39 cellular contexts compared by ENCODE assay signal in the genomic region with DNA sequence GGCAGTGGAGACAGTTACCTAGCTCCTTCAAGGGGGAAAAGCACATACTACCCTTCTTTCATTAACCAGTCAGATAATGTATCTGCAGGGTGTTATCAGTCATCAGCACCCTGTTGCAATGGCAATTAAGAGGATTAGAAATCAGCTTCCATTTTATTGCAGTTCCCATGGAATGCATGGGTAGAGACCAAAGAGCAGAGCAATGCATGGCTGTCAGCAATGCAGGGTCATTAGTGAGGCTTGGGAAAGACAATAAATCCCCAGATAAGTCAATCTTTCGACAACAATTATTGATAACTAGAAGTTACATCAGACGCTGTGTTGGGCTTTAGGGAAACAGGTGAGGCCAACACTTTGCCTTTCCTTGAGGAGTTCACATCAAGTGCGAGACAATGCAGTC.
"Had no signal": no experiment of that assay in that cellular context is flagged by ENCODE, and none has a peak within 500 bp of the region (broad histone marks: within the 10 kb centered on the region; RNA-seq: fewer than 3 reads in every experiment).

No MANE protein-coding gene starts in this region.

- H3K4me3 Mint-ChIP-seq: activated naive CD4-positive, alpha-beta T cell treated with anti-CD3 and anti-CD28 coated beads for 36 hours; activated naive CD4-positive, alpha-beta T cell treated with anti-CD3 and anti-CD28 coated beads, Interleukin-2, amount 10 ng/mL, durations not matched to agents 7 days and 5 days; activated naive CD4-positive, alpha-beta T cell treated with anti-CD3 and anti-CD28 coated beads, Interleukin-2, amount 50 U/mL, for 24 hours; activated naive CD8-positive, alpha-beta T cell; activated naive CD8-positive, alpha-beta T cell treated with anti-CD3 and anti-CD28 coated beads for 36 hours; activated naive CD8-positive, alpha-beta T cell treated with anti-CD3 and anti-CD28 coated beads, Interleukin-2, amount 10 ng/mL, durations not matched to agents 7 days and 5 days; activated naive CD8-positive, alpha-beta T cell treated with anti-CD3 and anti-CD28 coated beads, Interleukin-2, amount 50 U/mL, for 24 hours; activated T-cell treated with anti-CD3 and anti-CD28 coated beads, Interleukin-2, amount 50 U/mL, for 24 hours; activated T-cell treated with anti-CD3 and anti-CD28 coated beads, Interleukin-2, amount 50 U/mL, for 4 hours; activated T-cell treated with anti-CD3 and anti-CD28 coated beads, Interleukin-2, amount 50 U/mL, for 72 hours; activated T-helper 1 cell treated with anti-CD3 and anti-CD28 coated beads, Interleukin-12 subunit alpha, Interleukin-12 subunit beta, Interleukin-2, Interleukin-4 antibody, amounts not matched to agents 30 ng/mL and 10 ng/mL and 1 ng/mL, durations not matched to agents 14 hours and 24 hours and 36 hours; activated T-helper 17 cell treated with anti-CD3 and anti-CD28 coated beads, Interleukin-2, amount 50 U/mL, for 72 hours; brain; central memory CD8-positive, alpha-beta T cell had no signal

- H3K36me3 Mint-ChIP-seq: activated naive CD4-positive, alpha-beta T cell treated with anti-CD3 and anti-CD28 coated beads, Interleukin-2, amount 10 ng/mL, durations not matched to agents 7 days and 5 days; activated naive CD4-positive, alpha-beta T cell treated with anti-CD3 and anti-CD28 coated beads, Interleukin-2, amount 50 U/mL, for 72 hours; activated naive CD8-positive, alpha-beta T cell; activated naive CD8-positive, alpha-beta T cell treated with anti-CD3 and anti-CD28 coated beads for 36 hours; activated naive CD8-positive, alpha-beta T cell treated with anti-CD3 and anti-CD28 coated beads, Interleukin-2, amount 10 ng/mL, durations not matched to agents 7 days and 5 days; brain had no signal

- H3K27ac Mint-ChIP-seq: activated naive CD4-positive, alpha-beta T cell treated with anti-CD3 and anti-CD28 coated beads for 36 hours; activated naive CD4-positive, alpha-beta T cell treated with anti-CD3 and anti-CD28 coated beads, Interleukin-2, amount 10 ng/mL, durations not matched to agents 7 days and 5 days; activated naive CD4-positive, alpha-beta T cell treated with anti-CD3 and anti-CD28 coated beads, Interleukin-2, amount 50 U/mL, for 24 hours; activated naive CD4-positive, alpha-beta T cell treated with anti-CD3 and anti-CD28 coated beads, Interleukin-2, amount 50 U/mL, for 72 hours; activated naive CD8-positive, alpha-beta T cell; activated naive CD8-positive, alpha-beta T cell treated with anti-CD3 and anti-CD28 coated beads for 36 hours; activated naive CD8-positive, alpha-beta T cell treated with anti-CD3 and anti-CD28 coated beads, Interleukin-2, amount 10 ng/mL, durations not matched to agents 7 days and 5 days; activated naive CD8-positive, alpha-beta T cell treated with anti-CD3 and anti-CD28 coated beads, Interleukin-2, amount 50 U/mL, for 24 hours; activated T-cell treated with anti-CD3 and anti-CD28 coated beads, Interleukin-2, amount 50 U/mL, for 24 hours; activated T-cell treated with anti-CD3 and anti-CD28 coated beads, Interleukin-2, amount 50 U/mL, for 72 hours; activated T-helper 1 cell treated with anti-CD3 and anti-CD28 coated beads, Interleukin-12 subunit alpha, Interleukin-12 subunit beta, Interleukin-2, Interleukin-4 antibody, amounts not matched to agents 30 ng/mL and 10 ng/mL and 1 ng/mL, durations not matched to agents 14 hours and 24 hours and 36 hours; activated T-helper 17 cell treated with anti-CD3 and anti-CD28 coated beads, Interleukin-2, amount 50 U/mL, for 72 hours; activated T-helper 2 cell treated with anti-CD3 and anti-CD28 coated beads, Interferon-gamma antibody, Interleukin-2, Interleukin-4, amounts not matched to agents 10 μg/mL and 5 μg/mL and 100 μg/mL, durations not matched to agents 14 hours and 24 hours and 36 hours; brain had no signal

- H3K9me3 ChIP-seq: adrenal gland, ascending aorta, body of pancreas, breast epithelium had no signal

- DNase-seq: activated effector memory CD4-positive, alpha-beta T cell treated with anti-CD3 and anti-CD28 coated beads, Interleukin-2, amount 50 U/mL, for 16 hours; activated effector memory CD4-positive, alpha-beta T cell treated with Interleukin-2 at 50 U/mL for 16 hours; activated gamma-delta T cell; activated gamma-delta T cell treated with Interleukin-2 at 50 U/mL for 16 hours; activated naive CD4-positive, alpha-beta T cell; activated naive CD4-positive, alpha-beta T cell treated with anti-CD3 and anti-CD28 coated beads for 36 hours; activated naive CD4-positive, alpha-beta T cell treated with anti-CD3 and anti-CD28 coated beads, Interleukin-2, amount 10 ng/mL, durations not matched to agents 7 days and 5 days; activated naive CD4-positive, alpha-beta T cell treated with anti-CD3 and anti-CD28 coated beads, Interleukin-2, amount 50 U/mL, for 16 hours; activated naive CD4-positive, alpha-beta T cell treated with Interleukin-2 at 50 U/mL for 16 hours; activated naive CD8-positive, alpha-beta T cell treated with anti-CD3 and anti-CD28 coated beads for 36 hours; activated naive CD8-positive, alpha-beta T cell treated with anti-CD3 and anti-CD28 coated beads, Interleukin-2, amount 10 ng/mL, durations not matched to agents 7 days and 5 days; activated naive CD8-positive, alpha-beta T cell treated with anti-CD3 and anti-CD28 coated beads, Interleukin-2, amount 50 U/mL, for 24 hours; activated T-cell treated with anti-CD3 and anti-CD28 coated beads, Interleukin-2, amount 50 U/mL, for 1 hour; activated T-cell treated with anti-CD3 and anti-CD28 coated beads, Interleukin-2, amount 50 U/mL, for 24 hours; activated T-cell treated with anti-CD3 and anti-CD28 coated beads, Interleukin-2, amount 50 U/mL, for 4 hours; activated T-cell treated with anti-CD3 and anti-CD28 coated beads, Interleukin-2, amount 50 U/mL, for 48 hours; activated T-cell treated with anti-CD3 and anti-CD28 coated beads, Interleukin-2, amount 50 U/mL, for 72 hours; adrenal gland; amniotic stem cell; amygdala; anterior cingulate cortex; aorta; body of pancreas; brain microvascular endothelial cell; caudate nucleus; central memory CD4-positive, alpha-beta T cell; cerebellar nuclear complex had no signal

- H3K4me3 ChIP-seq: adrenal gland, ascending aorta, body of pancreas, breast epithelium, cardiac muscle cell had no signal

- H3K27me3 Mint-ChIP-seq: activated naive CD4-positive, alpha-beta T cell treated with anti-CD3 and anti-CD28 coated beads, Interleukin-2, amount 10 ng/mL, durations not matched to agents 7 days and 5 days; activated naive CD8-positive, alpha-beta T cell treated with anti-CD3 and anti-CD28 coated beads for 36 hours had no signal

- H3K27ac ChIP-seq: adrenal gland, ascending aorta, body of pancreas, brain microvascular endothelial cell, breast epithelium, cardiac muscle cell had no signal

- H3K4me1 ChIP-seq: adrenal gland, ascending aorta, body of pancreas, breast epithelium had no signal

- H3K9me3 Mint-ChIP-seq: activated naive CD4-positive, alpha-beta T cell treated with anti-CD3 and anti-CD28 coated beads, Interleukin-2, amount 10 ng/mL, durations not matched to agents 7 days and 5 days; activated T-cell treated with anti-CD3 and anti-CD28 coated beads, Interleukin-2, amount 50 U/mL, for 24 hours; activated T-helper 1 cell treated with anti-CD3 and anti-CD28 coated beads, Interleukin-12 subunit alpha, Interleukin-12 subunit beta, Interleukin-2, Interleukin-4 antibody, amounts not matched to agents 30 ng/mL and 10 ng/mL and 1 ng/mL, durations not matched to agents 14 hours and 24 hours and 36 hours had no signal

- H3K4me1 Mint-ChIP-seq: activated naive CD4-positive, alpha-beta T cell treated with anti-CD3 and anti-CD28 coated beads, Interleukin-2, amount 10 ng/mL, durations not matched to agents 7 days and 5 days; activated naive CD4-positive, alpha-beta T cell treated with anti-CD3 and anti-CD28 coated beads, Interleukin-2, amount 50 U/mL, for 24 hours; activated naive CD8-positive, alpha-beta T cell treated with anti-CD3 and anti-CD28 coated beads for 36 hours; activated naive CD8-positive, alpha-beta T cell treated with anti-CD3 and anti-CD28 coated beads, Interleukin-2, amount 10 ng/mL, durations not matched to agents 7 days and 5 days; activated naive CD8-positive, alpha-beta T cell treated with anti-CD3 and anti-CD28 coated beads, Interleukin-2, amount 50 U/mL, for 24 hours; activated T-helper 17 cell treated with anti-CD3 and anti-CD28 coated beads, Interleukin-2, amount 50 U/mL, for 72 hours; brain; central memory CD8-positive, alpha-beta T cell had no signal

- H3K27me3 ChIP-seq: adrenal gland, ascending aorta, body of pancreas, brain microvascular endothelial cell, breast epithelium, cardiac muscle cell had no signal

- FAIRE-seq: astrocyte had no signal

- H3K36me3 ChIP-seq: adrenal gland, ascending aorta, brain microvascular endothelial cell, breast epithelium, cardiac muscle cell had no signal
